22 cellular contexts compared by ENCODE assay signal in genomic region chr6:119215309-119215708, GRCh38.
"Had no signal": no experiment of that assay in that cellular context is flagged by ENCODE, and none has a peak within 500 bp of the region (broad histone marks: within the 10 kb centered on the region; RNA-seq: fewer than 3 reads in every experiment).

No MANE protein-coding gene starts in this region.

- H3K4me1 ChIP-seq: neural progenitor cell, psoas muscle, right atrium auricular region had no signal

- DNase-seq: activated CD4-positive, alpha-beta T cell treated with anti-CD3 and anti-CD28 coated beads for 4 hours; activated CD4-positive, alpha-beta T cell treated with anti-CD3 and anti-CD28 coated beads, Interleukin-2, amount 50 U/mL, for 48 hours; activated CD4-positive, CD25-positive, alpha-beta regulatory T cell; activated naive CD4-positive, alpha-beta T cell treated with anti-CD3 and anti-CD28 coated beads for 36 hours; activated naive CD8-positive, alpha-beta T cell treated with anti-CD3 and anti-CD28 coated beads, Interleukin-2, amount 10 ng/mL, durations not matched to agents 7 days and 5 days; activated T-cell treated with anti-CD3 and anti-CD28 coated beads, Interleukin-2, amount 50 U/mL, for 48 hours; effector CD8-positive, alpha-beta T cell; glutamatergic neuron; hippocampal formation; islet precursor cell; left colon; naive thymus-derived CD8-positive, alpha-beta T cell; psoas muscle; stimulated activated CD4-positive, alpha-beta T cell treated with anti-CD3 and anti-CD28 coated beads, Interleukin-1b, Interleukin-23, amount 100 ng/mL, for 48 hours; SW 1271; T-helper 17 cell had no signal

- H3K4me3 Mint-ChIP-seq: activated naive CD4-positive, alpha-beta T cell treated with anti-CD3 and anti-CD28 coated beads for 36 hours; activated naive CD8-positive, alpha-beta T cell treated with anti-CD3 and anti-CD28 coated beads, Interleukin-2, amount 10 ng/mL, durations not matched to agents 7 days and 5 days; dendritic cell treated with granulocyte-macrophage colony-stimulating factor and Interleukin-4, amounts not matched to agents 40 ng/mL and 50 ng/mL, for 4 days; naive thymus-derived CD8-positive, alpha-beta T cell; neural progenitor cell; stimulated activated naive CD8-positive, alpha-beta T cell treated with anti-CD3 and anti-CD28 coated beads, Interleukin-15, Interleukin-2, amounts not matched to agents 100 ng/mL and 50 ng/mL, for 24 hours had no signal

- H3K9me3 Mint-ChIP-seq: activated naive CD4-positive, alpha-beta T cell treated with anti-CD3 and anti-CD28 coated beads for 36 hours; activated naive CD8-positive, alpha-beta T cell treated with anti-CD3 and anti-CD28 coated beads, Interleukin-2, amount 10 ng/mL, durations not matched to agents 7 days and 5 days; dendritic cell treated with granulocyte-macrophage colony-stimulating factor and Interleukin-4, amounts not matched to agents 40 ng/mL and 50 ng/mL, for 4 days; naive thymus-derived CD8-positive, alpha-beta T cell; neural progenitor cell; stimulated activated naive CD8-positive, alpha-beta T cell treated with anti-CD3 and anti-CD28 coated beads, Interleukin-15, Interleukin-2, amounts not matched to agents 100 ng/mL and 50 ng/mL, for 24 hours had no signal

- H3K27ac Mint-ChIP-seq: activated naive CD4-positive, alpha-beta T cell treated with anti-CD3 and anti-CD28 coated beads for 36 hours; activated naive CD8-positive, alpha-beta T cell treated with anti-CD3 and anti-CD28 coated beads, Interleukin-2, amount 10 ng/mL, durations not matched to agents 7 days and 5 days; dendritic cell treated with granulocyte-macrophage colony-stimulating factor and Interleukin-4, amounts not matched to agents 40 ng/mL and 50 ng/mL, for 4 days; naive thymus-derived CD8-positive, alpha-beta T cell; neural progenitor cell; stimulated activated naive CD8-positive, alpha-beta T cell treated with anti-CD3 and anti-CD28 coated beads, Interleukin-15, Interleukin-2, amounts not matched to agents 100 ng/mL and 50 ng/mL, for 24 hours had no signal

- H3K4me3 ChIP-seq: lung, neural progenitor cell, psoas muscle, right atrium auricular region, tibial nerve had no signal

- H3K27me3 ChIP-seq: neural progenitor cell, right atrium auricular region, tibial nerve had no signal

- H2AFZ ChIP-seq: neural progenitor cell had no signal

- H3K4me1 Mint-ChIP-seq: activated naive CD8-positive, alpha-beta T cell treated with anti-CD3 and anti-CD28 coated beads, Interleukin-2, amount 10 ng/mL, durations not matched to agents 7 days and 5 days; naive thymus-derived CD8-positive, alpha-beta T cell; neural progenitor cell had no signal

- H3K4me2 ChIP-seq: neural progenitor cell had no signal

- H3K36me3 ChIP-seq: neural progenitor cell, right atrium auricular region, tibial nerve had no signal

- H3K9ac ChIP-seq: neural progenitor cell had no signal

- H3K36me3 Mint-ChIP-seq: neural progenitor cell had no signal

- H3K9me3 ChIP-seq: psoas muscle, right atrium auricular region, tibial nerve had no signal

- H3K27me3 Mint-ChIP-seq: activated naive CD8-positive, alpha-beta T cell treated with anti-CD3 and anti-CD28 coated beads, Interleukin-2, amount 10 ng/mL, durations not matched to agents 7 days and 5 days; dendritic cell treated with granulocyte-macrophage colony-stimulating factor and Interleukin-4, amounts not matched to agents 40 ng/mL and 50 ng/mL, for 4 days; naive thymus-derived CD8-positive, alpha-beta T cell; stimulated activated naive CD8-positive, alpha-beta T cell treated with anti-CD3 and anti-CD28 coated beads, Interleukin-15, Interleukin-2, amounts not matched to agents 100 ng/mL and 50 ng/mL, for 24 hours; T-helper 17 cell had no signal

- H3K27ac ChIP-seq: neural progenitor cell, psoas muscle, right atrium auricular region, tibial nerve had no signal

- ATAC-seq: left colon; naive thymus-derived CD8-positive, alpha-beta T cell; psoas muscle; T-helper 17 cell had no signal
